9 cellular contexts compared by ENCODE assay signal in the genomic region with DNA sequence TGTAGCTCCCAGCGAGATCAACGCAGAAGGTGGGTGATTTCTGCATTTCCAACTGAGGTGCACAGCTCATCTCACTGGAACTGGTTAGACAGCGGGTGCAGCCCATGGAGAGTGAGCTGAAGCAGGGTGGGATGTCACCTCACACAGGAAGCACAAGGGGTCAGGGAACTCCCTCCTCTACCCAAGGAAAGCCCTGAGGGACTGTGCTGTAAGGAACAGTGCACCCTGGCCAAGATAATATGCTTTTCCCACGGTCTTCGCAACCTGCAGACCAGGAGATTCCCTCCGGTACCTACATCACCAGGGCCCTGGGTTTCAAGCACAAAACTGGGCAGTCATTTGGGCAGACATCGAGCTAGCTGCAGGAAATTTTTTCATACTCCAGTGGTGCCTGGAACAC.
A peak's percentile ranks its signal among the peaks of the same experiment; 100 is the strongest.
DNase-seq lines count a peak whose midpoint lies in the region; ATAC-seq, FAIRE-seq and TF ChIP-seq lines count a peak whose summit lies in the region.
"Had no signal": no experiment of that assay in that cellular context is flagged by ENCODE, and none has a peak within 500 bp of the region (broad histone marks: within the 10 kb centered on the region; RNA-seq: fewer than 3 reads in every experiment).

No MANE protein-coding gene starts in this region.

- H3K4me1 Mint-ChIP-seq in immature natural killer cell (peaks cover 53 to 70% of the 10 kb centered on the region in 2 donors), glutamatergic neuron (ENCODE audit: low read depth, unreplicated experiment) (no peaks in the 10 kb centered on the region)

- ATAC-seq in GM19395 (IDR thresholded peaks at IDR 0.05; ENCODE audit: unreplicated experiment) (peak; percentile 37), HG03342 (IDR thresholded peaks at IDR 0.05; ENCODE audit: unreplicated experiment) (peak; percentile 25), Right ventricle myocardium inferior (no peak)

- H3K9me3 Mint-ChIP-seq in immature natural killer cell, result peaks cover 7 to 28% (median 22%) of the 10 kb centered on the region in 6 donors
- H3K9me3 Mint-ChIP-seq in glutamatergic neuron (ENCODE audit: unreplicated experiment), result no peaks in the 10 kb centered on the region

- H3K27ac Mint-ChIP-seq in immature natural killer cell, result peak overlapping the region; percentile 91 to 96 (median 94)
- no peak overlapping the region for H3K27ac Mint-ChIP-seq in glutamatergic neuron (ENCODE audit: unreplicated experiment)

- H3K4me3 Mint-ChIP-seq in immature natural killer cell (peak overlapping the region; percentile 62 to 86 (median 70)), glutamatergic neuron (ENCODE audit: unreplicated experiment) (no peak overlapping the region)

- intact Hi-C loops in Right ventricle myocardium inferior (cut with DNase I), result no loop called here

- TF ChIP-seq CTCF in glutamatergic neuron (IDR thresholded peaks at IDR 0.05; ENCODE audit: partially characterized antibody, unreplicated experiment), result no peak

- H3K27me3 Mint-ChIP-seq in immature natural killer cell (ENCODE audit: low read depth in 3 of 3), result peaks cover 2 to 6% (median 4%) of the 10 kb centered on the region in 3 donors
- H3K27me3 Mint-ChIP-seq in glutamatergic neuron (ENCODE audit: unreplicated experiment), result peaks cover 2% of the 10 kb centered on the region

- peak; percentile 24 for FAIRE-seq in GM12892 (lab: Jason Lieb, UNC)

- DNase-seq in GM12892 (ENCODE audit: insufficient read length) (no peak), immature natural killer cell (peak in 1 of 3 donors; percentile 17), glutamatergic neuron (no peak), Right ventricle myocardium inferior (ENCODE audit: missing footprints) (no peak), NCI-H69 (lab: John Stamatoyannopoulos, UW) (no peak)
- DNase-seq: NCI-H2227 treated with DMSO at 0.1 percent for 48 hours, RPMI8226 had no signal

- peaks cover 8 to 27% (median 24%) of the 10 kb centered on the region in 3 donors for H3K36me3 Mint-ChIP-seq in immature natural killer cell
- H3K36me3 Mint-ChIP-seq in glutamatergic neuron (ENCODE audit: unreplicated experiment), result no peaks in the 10 kb centered on the region

- no peak for TF ChIP-seq POLR2A in GM12892 (IDR thresholded peaks at IDR 0.05; ENCODE audit: low read depth, low read length)
